Comparison of ENCODE assay signal across 16 cellular contexts in the genomic region with DNA sequence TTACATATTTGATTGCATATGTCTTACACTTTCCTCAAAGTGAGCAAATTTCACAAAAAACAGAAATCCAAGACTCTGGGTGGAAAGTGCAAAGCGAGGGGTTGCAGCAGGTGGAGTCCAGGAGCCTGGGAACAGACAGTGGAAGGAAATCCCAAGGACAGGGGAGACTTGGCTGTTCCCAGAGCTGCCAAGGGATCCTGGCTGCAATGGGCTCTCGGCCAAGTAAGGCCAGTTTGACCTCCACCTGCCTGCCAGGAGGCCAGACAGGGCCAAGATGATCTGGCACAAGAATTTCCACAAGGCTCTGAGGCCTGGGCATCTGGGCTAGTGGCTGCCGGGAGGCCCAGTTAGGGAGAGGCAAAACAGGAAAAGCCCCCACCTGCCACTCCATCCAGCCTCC. TPM values are rescaled to one million over a fixed set of nuclear protein-coding genes. Genes with fewer than 3 reads are reported as not detected.
A peak's percentile ranks its signal among the peaks of the same experiment; 100 is the strongest.
DNase-seq lines count a peak whose midpoint lies in the region; ATAC-seq and TF ChIP-seq lines count a peak whose summit lies in the region.
"Had no signal": no experiment of that assay in that cellular context is flagged by ENCODE, and none has a peak within 500 bp of the region (broad histone marks: within the 10 kb centered on the region; RNA-seq: fewer than 3 reads in every experiment).

No MANE protein-coding gene starts in this region.

- WGBS in right cardiac atrium: 50% methylated on average over 3 of the region's 3 CpGs
- WGBS in suprapubic skin: 70% methylated on average over 2 of the region's 3 CpGs

- no peak overlapping the region for H3K4me3 ChIP-seq in right cardiac atrium (ENCODE audit: low read length)
- H3K4me3 ChIP-seq in suprapubic skin: no peak overlapping the region

- H3K27ac ChIP-seq in right cardiac atrium (ENCODE audit: low read length): no peak overlapping the region
- H3K27ac ChIP-seq in suprapubic skin: peak overlapping the region; percentile 36
- H3K27ac ChIP-seq: epithelial cell of prostate had no signal

- intact Hi-C loops in right cardiac atrium (cut with DNase I): no loop called here

- H3K9me3 ChIP-seq in right cardiac atrium (ENCODE audit: control insufficient read depth, low read length) (no peaks in the 10 kb centered on the region), suprapubic skin (no peaks in the 10 kb centered on the region)

- TF ChIP-seq POLR2A in suprapubic skin (IDR thresholded peaks at IDR 0.05): no peak

- H3K27me3 ChIP-seq in right cardiac atrium (ENCODE audit: control insufficient read depth, insufficient read depth) (no peaks in the 10 kb centered on the region), suprapubic skin (no peaks in the 10 kb centered on the region)

- no peaks in the 10 kb centered on the region for H3K36me3 ChIP-seq in suprapubic skin

- TF ChIP-seq EP300 in Ishikawa (IDR thresholded peaks at IDR 0.05; ENCODE audit: borderline replicate concordance) (no peak), suprapubic skin (IDR thresholded peaks at IDR 0.05) (no peak)

- no peak for TF ChIP-seq RAD21 in Ishikawa (IDR thresholded peaks at IDR 0.05; ENCODE audit: low read depth)

- no peak for TF ChIP-seq CTCF in suprapubic skin (IDR thresholded peaks at IDR 0.05)

- ATAC-seq in right cardiac atrium: no peak
- ATAC-seq: natural killer cell; stimulated activated naive B cell treated with anti-CD40 and anti-IgM and Interleukin-4, amounts not matched to agents 10 μg/mL and 1 μg/mL and 100 μg/mL, for 72 hours had no signal

- peaks cover 13% of the 10 kb centered on the region for H3K4me1 ChIP-seq in right cardiac atrium (ENCODE audit: control insufficient read depth, insufficient read depth, low read length)
- peaks cover 26% of the 10 kb centered on the region for H3K4me1 ChIP-seq in suprapubic skin

- DNase-seq in cerebellar cortex (ENCODE audit: low spot score) (peak; percentile 83), right cardiac atrium (peak in 2 of 3 donors; percentile 58 to 65), suprapubic skin (ENCODE audit: low spot score in 2 of 2) (no peak), germinal center (ENCODE audit: low spot score) (no peak), pons (ENCODE audit: low spot score) (no peak), T-helper 9 cell (no peak)
- DNase-seq in effector CD8-positive, alpha-beta T cell (lab: John Stamatoyannopoulos, UW): no peak
- DNase-seq: AML-193; Calu3; mesenchymal stem cell; natural killer cell; NCI-H1694; SIG-M5; stimulated activated naive B cell treated with anti-CD40 and anti-IgM and Interleukin-4, amounts not matched to agents 10 μg/mL and 1 μg/mL and 100 μg/mL, for 72 hours had no signal

TF ChIP-seq in Ishikawa, 13 proteins besides CTCF, POLR2A, EP300 and RAD21:
- TF ChIP-seq ZBTB7A (IDR thresholded peaks at IDR 0.05; ENCODE audit: low read depth) (no peak), NFIC (IDR thresholded peaks at IDR 0.05) (peak; percentile 30; the same call in 1 of the 2 replicates)
- TF ChIP-seq, protein P1, sequence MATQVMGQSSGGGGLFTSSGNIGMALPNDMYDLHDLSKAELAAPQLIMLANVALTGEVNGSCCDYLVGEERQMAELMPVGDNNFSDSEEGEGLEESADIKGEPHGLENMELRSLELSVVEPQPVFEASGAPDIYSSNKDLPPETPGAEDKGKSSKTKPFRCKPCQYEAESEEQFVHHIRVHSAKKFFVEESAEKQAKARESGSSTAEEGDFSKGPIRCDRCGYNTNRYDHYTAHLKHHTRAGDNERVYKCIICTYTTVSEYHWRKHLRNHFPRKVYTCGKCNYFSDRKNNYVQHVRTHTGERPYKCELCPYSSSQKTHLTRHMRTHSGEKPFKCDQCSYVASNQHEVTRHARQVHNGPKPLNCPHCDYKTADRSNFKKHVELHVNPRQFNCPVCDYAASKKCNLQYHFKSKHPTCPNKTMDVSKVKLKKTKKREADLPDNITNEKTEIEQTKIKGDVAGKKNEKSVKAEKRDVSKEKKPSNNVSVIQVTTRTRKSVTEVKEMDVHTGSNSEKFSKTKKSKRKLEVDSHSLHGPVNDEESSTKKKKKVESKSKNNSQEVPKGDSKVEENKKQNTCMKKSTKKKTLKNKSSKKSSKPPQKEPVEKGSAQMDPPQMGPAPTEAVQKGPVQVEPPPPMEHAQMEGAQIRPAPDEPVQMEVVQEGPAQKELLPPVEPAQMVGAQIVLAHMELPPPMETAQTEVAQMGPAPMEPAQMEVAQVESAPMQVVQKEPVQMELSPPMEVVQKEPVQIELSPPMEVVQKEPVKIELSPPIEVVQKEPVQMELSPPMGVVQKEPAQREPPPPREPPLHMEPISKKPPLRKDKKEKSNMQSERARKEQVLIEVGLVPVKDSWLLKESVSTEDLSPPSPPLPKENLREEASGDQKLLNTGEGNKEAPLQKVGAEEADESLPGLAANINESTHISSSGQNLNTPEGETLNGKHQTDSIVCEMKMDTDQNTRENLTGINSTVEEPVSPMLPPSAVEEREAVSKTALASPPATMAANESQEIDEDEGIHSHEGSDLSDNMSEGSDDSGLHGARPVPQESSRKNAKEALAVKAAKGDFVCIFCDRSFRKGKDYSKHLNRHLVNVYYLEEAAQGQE (IDR thresholded peaks at IDR 0.05; ENCODE audit: low read depth): no peak

RNA-seq across cellular contexts. Expression of a gene that starts 16.6 kb away (rescaled TPM):
- 10 to 100 TPM; 15.7 to 22.9 (median 20.0) TPM for total RNA-seq in right cardiac atrium
- polyA plus RNA-seq in right cardiac atrium: 17.0 TPM
- total RNA-seq in suprapubic skin: 10 to 100 TPM; 25.6 to 38.1 (median 29.0) TPM

Comparison
In these comparisons a context has a peak if more than half of its experiments do, and no peak if none do; other contexts are left out.
1. DNase-seq: peak in cerebellar cortex (single experiment) and right cardiac atrium (2 of 3); none in suprapubic skin (0 of 2), germinal center (single experiment), effector CD8-positive, alpha-beta T cell (single experiment), pons (single experiment) and T-helper 9 cell (single experiment).